Comparison of ENCODE assay signal across 17 cellular contexts in the genomic region with DNA sequence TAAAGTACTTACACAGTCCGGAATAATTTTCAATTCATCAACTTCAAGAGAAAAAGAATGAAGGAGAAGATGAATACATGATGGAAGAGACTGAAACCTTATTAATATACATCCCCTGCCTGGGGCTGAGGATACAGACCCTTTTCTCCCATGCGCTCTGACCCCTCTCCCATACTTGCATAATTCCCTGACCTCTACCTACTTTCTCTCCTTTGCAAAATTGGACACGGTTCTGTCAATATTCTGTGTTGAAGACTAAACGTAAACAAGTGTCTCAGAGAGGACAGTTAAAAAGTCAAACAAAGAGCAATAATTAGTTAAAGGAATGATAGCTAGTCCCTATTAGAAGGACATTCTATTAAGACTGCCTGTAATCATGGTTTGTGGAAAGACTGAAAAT. TPM values are rescaled to one million over a fixed set of nuclear protein-coding genes. Genes with fewer than 3 reads are reported as not detected.
DNase-seq lines count a peak whose midpoint lies in the region; ATAC-seq and TF ChIP-seq lines count a peak whose summit lies in the region.
"Had no signal": no experiment of that assay in that cellular context is flagged by ENCODE, and none has a peak within 500 bp of the region (broad histone marks: within the 10 kb centered on the region; RNA-seq: fewer than 3 reads in every experiment).

No MANE protein-coding gene starts in this region.

- H3K4me3 Mint-ChIP-seq in mesothelial cell of epicardium, result no peak overlapping the region
- H3K4me3 Mint-ChIP-seq: CD8-positive, alpha-beta T cell had no signal

- H3K27ac Mint-ChIP-seq in mesothelial cell of epicardium, result peak overlapping the region; percentile 11
- H3K27ac Mint-ChIP-seq: CD8-positive, alpha-beta T cell had no signal

- TF ChIP-seq EP300 in gastroesophageal sphincter (IDR thresholded peaks at IDR 0.05), result no peak

- H2AFZ ChIP-seq in OCI-LY7 (ENCODE audit: low read length), result no peak overlapping the region

- H3K27me3 ChIP-seq in gastroesophageal sphincter, result no peaks in the 10 kb centered on the region
- H3K27me3 ChIP-seq: BE2C had no signal

- peaks cover 6% of the 10 kb centered on the region for H3K36me3 ChIP-seq in OCI-LY7 (ENCODE audit: insufficient read depth, low read length)
- H3K36me3 ChIP-seq in gastroesophageal sphincter, result no peaks in the 10 kb centered on the region
- H3K36me3 ChIP-seq: BE2C had no signal

- ATAC-seq in gastroesophageal sphincter (no peak), HG03135 (IDR thresholded peaks at IDR 0.05; ENCODE audit: unreplicated experiment) (no peak), HG03039 (IDR thresholded peaks at IDR 0.05; ENCODE audit: unreplicated experiment) (no peak)
- ATAC-seq: A549; CD8-positive, alpha-beta T cell had no signal

- peaks cover 84% of the 10 kb centered on the region for H3K4me1 ChIP-seq in OCI-LY7 (ENCODE audit: insufficient read depth, low read length, poor library complexity, severe bottlenecking)
- H3K4me1 ChIP-seq in gastroesophageal sphincter, result peaks cover 0 to 42% (median 8%) of the 10 kb centered on the region in 3 donors

- intact Hi-C loops in OCI-LY7 (cut with micrococcal nuclease; ENCODE audit: unreplicated experiment), result no loop called here

- peak overlapping the region; percentile 57; the same call in 1 of the 2 replicates for H3K4me2 ChIP-seq in OCI-LY7 (ENCODE audit: low read length)
- H3K4me2 ChIP-seq: A549 had no signal

- peaks cover 1% of the 10 kb centered on the region for H3K36me3 Mint-ChIP-seq in mesothelial cell of epicardium

- TF ChIP-seq POLR2A in gastroesophageal sphincter (IDR thresholded peaks at IDR 0.05), result no peak

- no TSS peak for BruUV-seq in OCI-LY7 (replicated peaks; lab: Mats Ljungman, UMichigan)

- H3K27me3 Mint-ChIP-seq in mesothelial cell of epicardium (ENCODE audit: low read depth), result no peaks in the 10 kb centered on the region

- H3K79me2 ChIP-seq in OCI-LY7 (ENCODE audit: insufficient read depth, low read depth, low read length), result peaks cover 16% of the 10 kb centered on the region; the same call in 1 of the 2 replicates

- POLR2A ChIA-PET in OCI-LY7 (lab: Charles Lee), result interaction anchor here (0.6 to 12.4 kb wide), 8 partner anchors 9 to 137 kb away, joined by 3 to 228 read pairs (median 4); no protein-coding TSS in a partner anchor

- no peak for DNase-seq in OCI-LY7 (ENCODE audit: low spot score)
- DNase-seq in mesothelial cell of epicardium (ENCODE audit: low spot score in 2 of 2, unreplicated experiment in 2 of 2), result no peak
- no peak for DNase-seq in NCI-H82 treated with DMSO at 0.1 percent for 48 hours (lab: John Stamatoyannopoulos, UW; ENCODE audit: unreplicated experiment)
- DNase-seq in activated effector memory CD4-positive, alpha-beta T cell treated with Interleukin-2 at 50 U/mL for 16 hours, result no peak
- DNase-seq: BE2C; CD8-positive, alpha-beta T cell; COR-L47; DMS153; DMS79 treated with DMSO at 0.1 percent for 48 hours; GDM1; IMR-90 had no signal

- TF ChIP-seq CTCF in OCI-LY7 (conservative IDR thresholded peaks at IDR 0.05; ENCODE audit: low read length) (no peak), gastroesophageal sphincter (IDR thresholded peaks at IDR 0.05) (no peak), mesothelial cell of epicardium (IDR thresholded peaks at IDR 0.05; ENCODE audit: unreplicated experiment) (no peak)

- H3K9me3 ChIP-seq in OCI-LY7 (ENCODE audit: low read length), result no peaks in the 10 kb centered on the region
- H3K9me3 ChIP-seq in gastroesophageal sphincter, result no peaks in the 10 kb centered on the region
- H3K9me3 ChIP-seq: A549, BE2C, HAP-1 had no signal

- CTCF ChIA-PET in OCI-LY7 (lab: Charles Lee; ENCODE audit: unreplicated experiment), result no interaction called here

- H3K4me1 Mint-ChIP-seq in mesothelial cell of epicardium, result peaks cover 30% of the 10 kb centered on the region

- H3K9me2 ChIP-seq in OCI-LY7 (ENCODE audit: insufficient read depth, low read length), result no peaks in the 10 kb centered on the region

- 33 to 82% methylated on average over 2 to 4 of the region's 4 CpGs for WGBS in gastroesophageal sphincter (ENCODE audit: low coverage in 1 of 2), 2 donors

- H4K20me1 ChIP-seq in OCI-LY7 (ENCODE audit: insufficient read depth, low read length), result no peaks in the 10 kb centered on the region

- H3K4me3 ChIP-seq in OCI-LY7 (ENCODE audit: low read depth, low read length, poor library complexity, severe bottlenecking), result no peak overlapping the region
- H3K4me3 ChIP-seq in gastroesophageal sphincter, result no peak overlapping the region
- H3K4me3 ChIP-seq: A549, HAP-1 had no signal

- H3K27ac ChIP-seq in OCI-LY7 (ENCODE audit: low read depth, low read length, poor library complexity, severe bottlenecking), result peak overlapping the region; percentile 11
- H3K27ac ChIP-seq in gastroesophageal sphincter, result peak overlapping the region in 3 of 4 donors; percentile 13 to 70 (median 62)
- H3K27ac ChIP-seq: A549, C4-2B had no signal

- H3K9me3 Mint-ChIP-seq in mesothelial cell of epicardium, result no peaks in the 10 kb centered on the region
- H3K9me3 Mint-ChIP-seq: CD8-positive, alpha-beta T cell had no signal

RNA-seq across cellular contexts. Expression of a gene that starts 7.5 kb away (rescaled TPM):
- 28.7 and 29.8 TPM in 2 replicates for total RNA-seq in OCI-LY7 (2014; rRNA removed; shearing (Covaris generic))
- total RNA-seq in OCI-LY7 (2022), result 59.2 and 60.6 TPM in 2 replicates
- 10 to 100 TPM in 1 of 4 donors, 1 to 10 TPM in 3; 6.6 to 12.0 (median 7.4) TPM for total RNA-seq in gastroesophageal sphincter
- 17.3 to 17.9 TPM (median 17.8 TPM) in 3 replicates for total RNA-seq in mesothelial cell of epicardium
